ENCODE assay signal across 15 cellular contexts in genomic region chr11:126474220-126474619, GRCh38.
"Had no signal": no experiment of that assay in that cellular context is flagged by ENCODE, and none has a peak within 500 bp of the region (broad histone marks: within the 10 kb centered on the region; RNA-seq: fewer than 3 reads in every experiment).

No MANE protein-coding gene starts in this region.

- H3K4me1 ChIP-seq: sigmoid colon, tibial artery, uterus had no signal

- DNase-seq: activated CD4-positive, alpha-beta T cell treated with anti-CD3 and anti-CD28 coated beads, Interleukin-2, amount 50 U/mL, for 1 hour; activated CD8-positive, alpha-beta memory T cell treated with anti-CD3 and anti-CD28 coated beads for 24 hours; activated CD8-positive, alpha-beta memory T cell treated with anti-CD3 and anti-CD28 coated beads, Interleukin-2, amount 50 U/mL, for 48 hours; activated effector memory CD4-positive, alpha-beta T cell treated with anti-CD3 and anti-CD28 coated beads, Interleukin-2, amount 50 U/mL, for 16 hours; activated naive CD4-positive, alpha-beta T cell treated with anti-CD3 and anti-CD28 coated beads, Interleukin-2, amount 50 U/mL, for 16 hours; activated T-cell treated with anti-CD3 and anti-CD28 coated beads, Interleukin-2, amount 50 U/mL, for 48 hours; foreskin fibroblast; ovary; sigmoid colon; stimulated activated naive B cell treated with anti-CD40 and anti-IgM and Interleukin-4, amounts not matched to agents 10 μg/mL and 1 μg/mL and 100 μg/mL, for 72 hours; tibial artery; uterus had no signal

- H3K27me3 ChIP-seq: left lung, ovary, sigmoid colon, uterus had no signal

- H3K9me3 Mint-ChIP-seq: stimulated activated naive B cell treated with anti-CD40 and anti-IgM and Interleukin-4, amounts not matched to agents 10 μg/mL and 1 μg/mL and 100 μg/mL, for 72 hours; T-helper 1 cell treated with Interleukin-12 subunit alpha and Interleukin-12 subunit beta and Interleukin-4 antibody, amounts not matched to agents 30 μg/mL and 1 μg/mL, for 36 hours had no signal

- H3K27ac Mint-ChIP-seq: stimulated activated naive B cell treated with anti-CD40 and anti-IgM and Interleukin-4, amounts not matched to agents 10 μg/mL and 1 μg/mL and 100 μg/mL, for 72 hours; T-helper 1 cell treated with Interleukin-12 subunit alpha and Interleukin-12 subunit beta and Interleukin-4 antibody, amounts not matched to agents 30 μg/mL and 1 μg/mL, for 36 hours had no signal

- H3K27ac ChIP-seq: sigmoid colon, tibial artery, uterus had no signal

- H3K4me3 Mint-ChIP-seq: stimulated activated naive B cell treated with anti-CD40 and anti-IgM and Interleukin-4, amounts not matched to agents 10 μg/mL and 1 μg/mL and 100 μg/mL, for 72 hours; T-helper 1 cell treated with Interleukin-12 subunit alpha and Interleukin-12 subunit beta and Interleukin-4 antibody, amounts not matched to agents 30 μg/mL and 1 μg/mL, for 36 hours had no signal

- H3K36me3 Mint-ChIP-seq: stimulated activated naive B cell treated with anti-CD40 and anti-IgM and Interleukin-4, amounts not matched to agents 10 μg/mL and 1 μg/mL and 100 μg/mL, for 72 hours had no signal

- H3K4me3 ChIP-seq: left lung, ovary, sigmoid colon, tibial artery, uterus had no signal

- H3K9me3 ChIP-seq: left lung, ovary, sigmoid colon, tibial artery, uterus had no signal

- ATAC-seq: activated CD4-positive, CD25-positive, alpha-beta regulatory T cell treated with anti-CD3 and anti-CD28 coated beads, Interleukin-2, amount 50 U/mL, for 24 hours; left lung; stimulated activated naive B cell treated with anti-CD40 and anti-IgM and Interleukin-4, amounts not matched to agents 10 μg/mL and 1 μg/mL and 100 μg/mL, for 72 hours had no signal

- H3K36me3 ChIP-seq: left lung, ovary, sigmoid colon, tibial artery, uterus had no signal
